1 cellular context compared by ENCODE assay signal in genomic region chr13:48154671-48155070, GRCh38.
TF ChIP-seq lines count a peak whose summit lies in the region.

No MANE protein-coding gene starts in this region.

TF ChIP-seq in H1, 55 proteins besides CTCF, POLR2A, EP300 and RAD21 (continued from another document):
- TF ChIP-seq ATF3 (IDR thresholded peaks at IDR 0.05; ENCODE audit: insufficient read depth, low read depth, low read length): no peak
